Comparison of ENCODE assay signal across 24 cellular contexts in genomic region chr6:140284871-140285270, GRCh38.
"Had no signal": no experiment of that assay in that cellular context is flagged by ENCODE, and none has a peak within 500 bp of the region (broad histone marks: within the 10 kb centered on the region; RNA-seq: fewer than 3 reads in every experiment).

No MANE protein-coding gene starts in this region.

- H3K9me3 ChIP-seq: esophagus muscularis mucosa, heart right ventricle, lower lobe of right lung, prostate gland, right atrium auricular region, thoracic aorta, tibial nerve, upper lobe of left lung had no signal

- H3K27me3 ChIP-seq: esophagus muscularis mucosa, heart right ventricle, neural progenitor cell, right atrium auricular region, tibial nerve, upper lobe of left lung had no signal

- ATAC-seq: left colon; lower lobe of right lung; naive thymus-derived CD4-positive, alpha-beta T cell; stimulated activated naive B cell treated with anti-CD40 and anti-IgM and Interleukin-4, amounts not matched to agents 10 μg/mL and 1 μg/mL and 100 μg/mL, for 72 hours had no signal

- H3K9ac ChIP-seq: neural progenitor cell had no signal

- H3K36me3 ChIP-seq: esophagus muscularis mucosa, heart right ventricle, lower lobe of right lung, neural progenitor cell, prostate gland, right atrium auricular region, thoracic aorta, tibial nerve, upper lobe of left lung had no signal

- H3K27ac ChIP-seq: coronary artery, esophagus muscularis mucosa, lower lobe of right lung, neural progenitor cell, prostate gland, right atrium auricular region, thoracic aorta, tibial nerve, upper lobe of left lung had no signal

- H3K4me3 ChIP-seq: coronary artery, esophagus muscularis mucosa, heart right ventricle, lower lobe of right lung, neural progenitor cell, prostate gland, right atrium auricular region, thoracic aorta, tibial nerve, upper lobe of left lung had no signal

- DNase-seq: effector memory CD4-positive, alpha-beta T cell; foreskin melanocyte; glutamatergic neuron; heart right ventricle; hypothalamus; immature natural killer cell; islet precursor cell; kidney glomerular epithelial cell; left colon; left ventricle myocardium superior; lower lobe of right lung; naive thymus-derived CD4-positive, alpha-beta T cell; small intestine; stimulated activated CD4-positive, alpha-beta T cell treated with anti-CD3 and anti-CD28 coated beads, Interleukin-15, amount 100 ng/mL, for 24 hours; stimulated activated CD4-positive, alpha-beta T cell treated with anti-CD3 and anti-CD28 coated beads, Interleukin-2, amount 100 ng/mL, for 48 hours; stimulated activated naive B cell treated with anti-CD40 and anti-IgM and Interleukin-4, amounts not matched to agents 10 μg/mL and 1 μg/mL and 100 μg/mL, for 72 hours; upper lobe of left lung had no signal

- H3K4me1 ChIP-seq: esophagus muscularis mucosa, lower lobe of right lung, neural progenitor cell, prostate gland, tibial nerve, upper lobe of left lung had no signal

- H3K4me2 ChIP-seq: neural progenitor cell had no signal
